In genomic region chr7:29426587-29426986, GRCh38 we compare ENCODE assay signal across 33 cellular contexts.
"Had no signal": no experiment of that assay in that cellular context is flagged by ENCODE, and none has a peak within 500 bp of the region (broad histone marks: within the 10 kb centered on the region; RNA-seq: fewer than 3 reads in every experiment).

No MANE protein-coding gene starts in this region.

- H3K4me3 Mint-ChIP-seq: activated CD4-positive, alpha-beta memory T cell treated with anti-CD3 and anti-CD28 coated beads for 36 hours; activated CD4-positive, alpha-beta T cell treated with anti-CD3 and anti-CD28 coated beads for 36 hours; activated CD4-positive, alpha-beta T cell treated with anti-CD3 and anti-CD28 coated beads, Interleukin-2, amount 10 ng/mL, durations not matched to agents 24 days and 14 days; activated CD8-positive, alpha-beta memory T cell treated with anti-CD3 and anti-CD28 coated beads, Interleukin-2, amount 10 ng/mL, durations not matched to agents 7 days and 5 days; activated CD8-positive, alpha-beta T cell treated with anti-CD3 and anti-CD28 coated beads, Interleukin-2, amount 10 ng/mL, durations not matched to agents 7 days and 5 days; activated naive CD4-positive, alpha-beta T cell treated with anti-CD3 and anti-CD28 coated beads, Interleukin-2, amount 10 ng/mL, durations not matched to agents 7 days and 5 days; activated naive CD8-positive, alpha-beta T cell treated with anti-CD3 and anti-CD28 coated beads, Interleukin-2, amount 10 ng/mL, durations not matched to agents 7 days and 5 days; activated T-helper 1 cell treated with anti-CD3 and anti-CD28 coated beads, Interleukin-12 subunit alpha, Interleukin-12 subunit beta, Interleukin-2, Interleukin-4 antibody, amounts not matched to agents 30 ng/mL and 10 ng/mL and 1 ng/mL, durations not matched to agents 14 hours and 24 hours and 36 hours; brain; central memory CD8-positive, alpha-beta T cell; dendritic cell treated with granulocyte-macrophage colony-stimulating factor and Interleukin-4, amounts not matched to agents 40 ng/mL and 50 ng/mL, for 4 days; endodermal cell; T-helper 17 cell; T-helper 2 cell treated with Interferon-gamma antibody and Interleukin-4, amounts not matched to agents 5 μg/mL and 100 μg/mL, for 36 hours had no signal

- FAIRE-seq: frontal cortex had no signal

- H3K4me1 ChIP-seq: ascending aorta, breast epithelium had no signal

- H3K4me3 ChIP-seq: ascending aorta, breast epithelium, cardiac muscle cell, coronary artery, dorsolateral prefrontal cortex had no signal

- H3K27ac Mint-ChIP-seq: activated CD4-positive, alpha-beta memory T cell treated with anti-CD3 and anti-CD28 coated beads for 36 hours; activated CD4-positive, alpha-beta T cell treated with anti-CD3 and anti-CD28 coated beads for 36 hours; activated CD4-positive, alpha-beta T cell treated with anti-CD3 and anti-CD28 coated beads, Interleukin-2, amount 10 ng/mL, durations not matched to agents 24 days and 14 days; activated CD8-positive, alpha-beta memory T cell treated with anti-CD3 and anti-CD28 coated beads, Interleukin-2, amount 10 ng/mL, durations not matched to agents 7 days and 5 days; activated CD8-positive, alpha-beta T cell treated with anti-CD3 and anti-CD28 coated beads, Interleukin-2, amount 10 ng/mL, durations not matched to agents 7 days and 5 days; activated naive CD4-positive, alpha-beta T cell treated with anti-CD3 and anti-CD28 coated beads, Interleukin-2, amount 10 ng/mL, durations not matched to agents 7 days and 5 days; activated naive CD4-positive, alpha-beta T cell treated with anti-CD3 and anti-CD28 coated beads, Interleukin-2, amount 50 U/mL, for 72 hours; activated naive CD8-positive, alpha-beta T cell treated with anti-CD3 and anti-CD28 coated beads, Interleukin-2, amount 10 ng/mL, durations not matched to agents 7 days and 5 days; activated T-helper 1 cell treated with anti-CD3 and anti-CD28 coated beads, Interleukin-12 subunit alpha, Interleukin-12 subunit beta, Interleukin-2, Interleukin-4 antibody, amounts not matched to agents 30 ng/mL and 10 ng/mL and 1 ng/mL, durations not matched to agents 14 hours and 24 hours and 36 hours; activated T-helper 2 cell treated with anti-CD3 and anti-CD28 coated beads, Interferon-gamma antibody, Interleukin-2, Interleukin-4, amounts not matched to agents 10 μg/mL and 5 μg/mL and 100 μg/mL, durations not matched to agents 14 hours and 24 hours and 36 hours; brain; dendritic cell treated with granulocyte-macrophage colony-stimulating factor and Interleukin-4, amounts not matched to agents 40 ng/mL and 50 ng/mL, for 4 days; endodermal cell; T-helper 17 cell; T-helper 2 cell treated with Interferon-gamma antibody and Interleukin-4, amounts not matched to agents 5 μg/mL and 100 μg/mL, for 36 hours had no signal

- H3K27ac ChIP-seq: ascending aorta, breast epithelium, cardiac muscle cell, coronary artery, dorsolateral prefrontal cortex had no signal

- H3K9me3 Mint-ChIP-seq: activated CD4-positive, alpha-beta memory T cell treated with anti-CD3 and anti-CD28 coated beads for 36 hours; activated CD4-positive, alpha-beta T cell treated with anti-CD3 and anti-CD28 coated beads, Interleukin-2, amount 10 ng/mL, durations not matched to agents 24 days and 14 days; activated naive CD4-positive, alpha-beta T cell treated with anti-CD3 and anti-CD28 coated beads, Interleukin-2, amount 10 ng/mL, durations not matched to agents 7 days and 5 days; activated naive CD4-positive, alpha-beta T cell treated with anti-CD3 and anti-CD28 coated beads, Interleukin-2, amount 50 U/mL, for 72 hours; activated naive CD8-positive, alpha-beta T cell treated with anti-CD3 and anti-CD28 coated beads, Interleukin-2, amount 10 ng/mL, durations not matched to agents 7 days and 5 days; activated T-helper 1 cell treated with anti-CD3 and anti-CD28 coated beads, Interleukin-12 subunit alpha, Interleukin-12 subunit beta, Interleukin-2, Interleukin-4 antibody, amounts not matched to agents 30 ng/mL and 10 ng/mL and 1 ng/mL, durations not matched to agents 14 hours and 24 hours and 36 hours; activated T-helper 2 cell treated with anti-CD3 and anti-CD28 coated beads, Interferon-gamma antibody, Interleukin-2, Interleukin-4, amounts not matched to agents 10 μg/mL and 5 μg/mL and 100 μg/mL, durations not matched to agents 14 hours and 24 hours and 36 hours; central memory CD8-positive, alpha-beta T cell; dendritic cell treated with granulocyte-macrophage colony-stimulating factor and Interleukin-4, amounts not matched to agents 40 ng/mL and 50 ng/mL, for 4 days; endodermal cell; T-helper 2 cell treated with Interferon-gamma antibody and Interleukin-4, amounts not matched to agents 5 μg/mL and 100 μg/mL, for 36 hours had no signal

- DNase-seq: activated CD4-positive, alpha-beta memory T cell treated with anti-CD3 and anti-CD28 coated beads for 36 hours; activated CD4-positive, alpha-beta T cell treated with anti-CD3 and anti-CD28 coated beads for 36 hours; activated CD4-positive, alpha-beta T cell treated with anti-CD3 and anti-CD28 coated beads, Interleukin-2, amount 10 ng/mL, durations not matched to agents 24 days and 14 days; activated CD4-positive, CD25-positive, alpha-beta regulatory T cell; activated CD4-positive, CD25-positive, alpha-beta regulatory T cell treated with anti-CD3 and anti-CD28 coated beads, Interleukin-2, amount 50 U/mL, for 72 hours; activated CD8-positive, alpha-beta memory T cell treated with anti-CD3 and anti-CD28 coated beads, Interleukin-2, amount 10 ng/mL, durations not matched to agents 7 days and 5 days; activated CD8-positive, alpha-beta memory T cell treated with anti-CD3 and anti-CD28 coated beads, Interleukin-2, amount 50 U/mL, for 4 hours; activated CD8-positive, alpha-beta T cell treated with anti-CD3 and anti-CD28 coated beads, Interleukin-2, amount 10 ng/mL, durations not matched to agents 7 days and 5 days; activated effector memory CD4-positive, alpha-beta T cell treated with anti-CD3 and anti-CD28 coated beads, Interleukin-2, amount 50 U/mL, for 16 hours; activated naive CD4-positive, alpha-beta T cell treated with anti-CD3 and anti-CD28 coated beads, Interleukin-2, amount 10 ng/mL, durations not matched to agents 7 days and 5 days; activated naive CD8-positive, alpha-beta T cell treated with anti-CD3 and anti-CD28 coated beads, Interleukin-2, amount 10 ng/mL, durations not matched to agents 7 days and 5 days; activated T-cell treated with anti-CD3 and anti-CD28 coated beads, Interleukin-2, amount 50 U/mL, for 1 hour; activated T-cell treated with anti-CD3 and anti-CD28 coated beads, Interleukin-2, amount 50 U/mL, for 48 hours; dorsolateral prefrontal cortex; effector memory CD4-positive, alpha-beta T cell; endodermal cell; foreskin fibroblast; T-helper 1 cell; T-helper 17 cell; T1000 had no signal

- H3K27me3 Mint-ChIP-seq: activated CD4-positive, alpha-beta memory T cell treated with anti-CD3 and anti-CD28 coated beads for 36 hours; activated CD4-positive, alpha-beta T cell treated with anti-CD3 and anti-CD28 coated beads for 36 hours; activated CD4-positive, alpha-beta T cell treated with anti-CD3 and anti-CD28 coated beads, Interleukin-2, amount 10 ng/mL, durations not matched to agents 24 days and 14 days; activated CD8-positive, alpha-beta memory T cell treated with anti-CD3 and anti-CD28 coated beads, Interleukin-2, amount 10 ng/mL, durations not matched to agents 7 days and 5 days; central memory CD8-positive, alpha-beta T cell; dendritic cell treated with granulocyte-macrophage colony-stimulating factor and Interleukin-4, amounts not matched to agents 40 ng/mL and 50 ng/mL, for 4 days had no signal

- H3K36me3 Mint-ChIP-seq: activated CD4-positive, alpha-beta memory T cell treated with anti-CD3 and anti-CD28 coated beads for 36 hours; activated CD8-positive, alpha-beta memory T cell treated with anti-CD3 and anti-CD28 coated beads, Interleukin-2, amount 10 ng/mL, durations not matched to agents 7 days and 5 days; activated naive CD4-positive, alpha-beta T cell treated with anti-CD3 and anti-CD28 coated beads, Interleukin-2, amount 10 ng/mL, durations not matched to agents 7 days and 5 days; activated naive CD4-positive, alpha-beta T cell treated with anti-CD3 and anti-CD28 coated beads, Interleukin-2, amount 50 U/mL, for 72 hours; activated naive CD8-positive, alpha-beta T cell treated with anti-CD3 and anti-CD28 coated beads, Interleukin-2, amount 10 ng/mL, durations not matched to agents 7 days and 5 days; brain had no signal

- H3K27me3 ChIP-seq: ascending aorta, breast epithelium, cardiac muscle cell, dorsolateral prefrontal cortex had no signal

- H3K9me3 ChIP-seq: ascending aorta, breast epithelium had no signal

- H3K4me1 Mint-ChIP-seq: activated CD4-positive, alpha-beta T cell treated with anti-CD3 and anti-CD28 coated beads for 36 hours; activated CD4-positive, alpha-beta T cell treated with anti-CD3 and anti-CD28 coated beads, Interleukin-2, amount 10 ng/mL, durations not matched to agents 24 days and 14 days; activated CD8-positive, alpha-beta memory T cell treated with anti-CD3 and anti-CD28 coated beads, Interleukin-2, amount 10 ng/mL, durations not matched to agents 7 days and 5 days; activated naive CD4-positive, alpha-beta T cell treated with anti-CD3 and anti-CD28 coated beads, Interleukin-2, amount 10 ng/mL, durations not matched to agents 7 days and 5 days; activated naive CD8-positive, alpha-beta T cell treated with anti-CD3 and anti-CD28 coated beads, Interleukin-2, amount 10 ng/mL, durations not matched to agents 7 days and 5 days; brain; central memory CD8-positive, alpha-beta T cell; T-helper 17 cell had no signal

- ATAC-seq: activated CD4-positive, alpha-beta T cell treated with anti-CD3 and anti-CD28 coated beads for 36 hours; activated CD8-positive, alpha-beta memory T cell treated with anti-CD3 and anti-CD28 coated beads, Interleukin-2, amount 10 ng/mL, durations not matched to agents 7 days and 5 days; activated CD8-positive, alpha-beta T cell treated with anti-CD3 and anti-CD28 coated beads, Interleukin-2, amount 10 ng/mL, durations not matched to agents 7 days and 5 days; activated naive CD4-positive, alpha-beta T cell treated with anti-CD3 and anti-CD28 coated beads, Interleukin-2, amount 50 U/mL, for 72 hours; esophagus mucosa; T-helper 17 cell had no signal

- H3K36me3 ChIP-seq: ascending aorta, breast epithelium, cardiac muscle cell had no signal
